28 cellular contexts compared by ENCODE assay signal in genomic region chr5:111643499-111643898, GRCh38.
"Had no signal": no experiment of that assay in that cellular context is flagged by ENCODE, and none has a peak within 500 bp of the region (broad histone marks: within the 10 kb centered on the region; RNA-seq: fewer than 3 reads in every experiment).

No MANE protein-coding gene starts in this region.

- H2AFZ ChIP-seq: hepatocyte had no signal

- H3K27ac ChIP-seq: colonic mucosa, epithelial cell of prostate, esophagus squamous epithelium, gastroesophageal sphincter, hepatocyte, lower lobe of right lung had no signal

- H3K36me3 ChIP-seq: colonic mucosa, esophagus squamous epithelium, gastroesophageal sphincter, lower lobe of right lung had no signal

- H3K4me2 ChIP-seq: hepatocyte had no signal

- FAIRE-seq: frontal cortex, kidney had no signal

- DNase-seq: colonic mucosa; cortex of kidney; effector CD8-positive, alpha-beta T cell; effector memory CD8-positive, alpha-beta T cell; endodermal cell; erythroblast; esophagus squamous epithelium; foreskin keratinocyte; glutamatergic neuron; head of caudate nucleus; hypothalamus; immature natural killer cell; islet precursor cell; kidney; kidney glomerular epithelial cell; left colon; left ventricle myocardium superior; lower lobe of right lung; mesenchymal stem cell; mucosa of descending colon; naive B cell; naive thymus-derived CD8-positive, alpha-beta T cell had no signal

- H3K4me3 ChIP-seq: colonic mucosa, esophagus squamous epithelium, gastroesophageal sphincter, hepatocyte, lower lobe of right lung, mucosa of descending colon had no signal

- H3K9me3 ChIP-seq: colonic mucosa, lower lobe of right lung had no signal

- H3K79me2 ChIP-seq: hepatocyte had no signal

- ATAC-seq: effector memory CD8-positive, alpha-beta T cell; esophagus mucosa; foreskin keratinocyte; gastroesophageal sphincter; left colon; left lobe of liver; left ventricle myocardium superior; lower lobe of right lung; mucosa of descending colon; naive thymus-derived CD8-positive, alpha-beta T cell had no signal

- H3K4me1 ChIP-seq: colonic mucosa, lower lobe of right lung had no signal

- H3K27me3 ChIP-seq: colonic mucosa, gastroesophageal sphincter, hepatocyte had no signal
